28 cellular contexts compared by ENCODE assay signal in the genomic region with DNA sequence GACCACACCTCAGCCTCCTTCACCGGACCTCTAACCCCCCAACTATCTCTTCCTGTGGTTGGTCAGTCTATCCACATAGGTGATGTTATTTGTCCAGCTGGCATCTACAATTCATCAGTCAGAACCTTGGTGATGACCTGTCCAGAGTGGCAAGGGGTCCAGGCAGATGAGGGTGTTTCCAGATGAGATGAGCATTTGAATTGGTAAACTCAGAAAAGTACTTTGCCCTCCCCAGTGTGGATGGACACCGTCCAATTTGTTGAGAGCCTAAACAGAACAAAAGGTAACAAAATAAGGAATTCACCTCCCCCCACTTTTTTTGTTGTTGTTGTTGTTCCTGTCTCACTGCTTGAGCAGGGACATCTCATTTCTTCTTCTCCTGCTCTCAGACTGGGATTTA.
"Had no signal": no experiment of that assay in that cellular context is flagged by ENCODE, and none has a peak within 500 bp of the region (broad histone marks: within the 10 kb centered on the region; RNA-seq: fewer than 3 reads in every experiment).

No MANE protein-coding gene starts in this region.

- H3K4me1 ChIP-seq: colonic mucosa, esophagus muscularis mucosa, esophagus squamous epithelium, foreskin keratinocyte, gastrocnemius medialis, gastroesophageal sphincter, heart left ventricle, heart right ventricle had no signal

- H3K9me3 Mint-ChIP-seq: dendritic cell treated with granulocyte-macrophage colony-stimulating factor and Interleukin-4, amounts not matched to agents 40 ng/mL and 50 ng/mL, for 4 days; effector memory CD8-positive, alpha-beta T cell had no signal

- DNase-seq: colonic mucosa; cortex of kidney; dermis blood vessel endothelial cell; dorsolateral prefrontal cortex; effector CD4-positive, alpha-beta T cell; effector CD8-positive, alpha-beta T cell; effector memory CD4-positive, alpha-beta T cell; effector memory CD8-positive, alpha-beta T cell; endodermal cell; erythroblast; esophagus squamous epithelium; foreskin fibroblast; foreskin keratinocyte; foreskin melanocyte; gastrocnemius medialis; glutamatergic neuron; head of caudate nucleus; heart left ventricle; heart right ventricle had no signal

- FAIRE-seq: colon, endometrium, frontal cortex had no signal

- H3K4me3 ChIP-seq: colonic mucosa, coronary artery, dorsolateral prefrontal cortex, esophagus muscularis mucosa, esophagus squamous epithelium, gastrocnemius medialis, gastroesophageal sphincter, heart left ventricle, heart right ventricle had no signal

- H3K36me3 ChIP-seq: colonic mucosa, esophagus muscularis mucosa, esophagus squamous epithelium, gastrocnemius medialis, gastroesophageal sphincter, heart left ventricle, heart right ventricle had no signal

- H3K27ac Mint-ChIP-seq: dendritic cell treated with granulocyte-macrophage colony-stimulating factor and Interleukin-4, amounts not matched to agents 40 ng/mL and 50 ng/mL, for 4 days; effector memory CD8-positive, alpha-beta T cell; endodermal cell had no signal

- H3K27ac ChIP-seq: colonic mucosa, coronary artery, dorsolateral prefrontal cortex, epithelial cell of prostate, esophagus muscularis mucosa, esophagus squamous epithelium, foreskin keratinocyte, gastrocnemius medialis, gastroesophageal sphincter, heart left ventricle, heart right ventricle had no signal

- ATAC-seq: effector memory CD8-positive, alpha-beta T cell; esophagus mucosa; foreskin keratinocyte; gastrocnemius medialis; gastroesophageal sphincter; heart left ventricle; heart right ventricle had no signal

- H3K9me3 ChIP-seq: colonic mucosa, esophagus muscularis mucosa, esophagus squamous epithelium, gastrocnemius medialis, gastroesophageal sphincter had no signal

- H3K27me3 ChIP-seq: colonic mucosa, dorsolateral prefrontal cortex, esophagus muscularis mucosa, gastrocnemius medialis, gastroesophageal sphincter, heart left ventricle, heart right ventricle had no signal
